In genomic region chr2:25982968-25983280, GRCh38 we compare ENCODE assay signal across 8 cellular contexts. TPM values are rescaled to one million over a fixed set of nuclear protein-coding genes. Genes with fewer than 3 reads are reported as not detected.
DNase-seq lines count a peak whose midpoint lies in the region; ATAC-seq and TF ChIP-seq lines count a peak whose summit lies in the region.

No MANE protein-coding gene starts in this region.

- no peaks in the 10 kb centered on the region; the same call in 1 of the 2 replicates for H3K79me2 ChIP-seq in H9 (ENCODE audit: insufficient read depth, low read length)

- H2AFZ ChIP-seq in H9 (ENCODE audit: low read length), result no peak overlapping the region

- H3K4me3 ChIP-seq in right cardiac atrium (ENCODE audit: low read length) (peak overlapping the region; percentile 75), skeletal muscle satellite cell (ENCODE audit: low read length) (peak overlapping the region; percentile 90)

- POLR2A ChIA-PET in activated B cell treated with CpG ODN at 0.5 μM for 24 hours (lab: Charles Lee), result interaction anchor here (0.6 kb wide), 1 partner anchor 11 kb away, joined by 3 read pairs; no protein-coding TSS in a partner anchor

- CTCF ChIA-PET in activated B cell treated with CpG ODN at 0.5 μM for 24 hours (lab: Charles Lee), result no interaction called here

- peaks cover 36 to 42% of the 10 kb centered on the region in 2 experiments for H3K4me1 Mint-ChIP-seq in H9
- H3K4me1 Mint-ChIP-seq in activated B cell treated with CpG ODN at 0.5 μM for 24 hours, result no peaks in the 10 kb centered on the region

- H3K4me2 ChIP-seq in H9 (ENCODE audit: insufficient read depth, insufficient read length, low read length) (peak overlapping the region; percentile 55), skeletal muscle satellite cell (ENCODE audit: low read length) (peak overlapping the region; percentile 88)

- peaks cover 4% of the 10 kb centered on the region for H3K36me3 ChIP-seq in skeletal muscle satellite cell (ENCODE audit: insufficient read depth, low read length)

- H3K4me3 Mint-ChIP-seq in H9, result peak overlapping the region; percentile 74 to 81
- peak overlapping the region; percentile 82 for H3K4me3 Mint-ChIP-seq in activated B cell treated with CpG ODN at 0.5 μM for 24 hours

- H3K27me3 Mint-ChIP-seq in H9 (ENCODE audit: low read depth) (no peaks in the 10 kb centered on the region), activated B cell treated with CpG ODN at 0.5 μM for 24 hours (no peaks in the 10 kb centered on the region)

- H2BK120ac ChIP-seq in H9 (ENCODE audit: low read depth, low read length, poor library complexity, severe bottlenecking), result no peak overlapping the region

- H3K36me3 Mint-ChIP-seq in H9 (ENCODE audit: insufficient read depth in 1 of 3, low read depth in 3 of 3), result peaks cover 14 to 32% (median 28%) of the 10 kb centered on the region in 3 experiments
- no peaks in the 10 kb centered on the region for H3K36me3 Mint-ChIP-seq in activated B cell treated with CpG ODN at 0.5 μM for 24 hours (ENCODE audit: low read depth)

- no peak overlapping the region for H2AK5ac ChIP-seq in H9 (ENCODE audit: insufficient read length, low read length)

- peak overlapping the region; percentile 56 for H3K18ac ChIP-seq in H9 (ENCODE audit: insufficient read length, low read depth, low read length)

- no CpG with 5 or more reads among the region's 15 CpGs for WGBS in H9 (ENCODE audit: extremely low coverage, insufficient read length, low lambda C conversion rate)
- 47% methylated on average over 15 of the region's 15 CpGs for WGBS in right cardiac atrium

- H3K4me1 ChIP-seq in H9 (ENCODE audit: insufficient read depth, low read length) (peaks cover under 1% of the 10 kb centered on the region; the same call in 1 of the 2 replicates), right cardiac atrium (ENCODE audit: control insufficient read depth, insufficient read depth, low read length) (no peaks in the 10 kb centered on the region), skeletal muscle satellite cell (ENCODE audit: control insufficient read depth, insufficient read depth, low read length) (peaks cover 38% of the 10 kb centered on the region)

- H3K9me3 Mint-ChIP-seq in H9, result no peaks in the 10 kb centered on the region; a peak in 2 of 5 replicates
- H3K9me3 Mint-ChIP-seq in activated B cell treated with CpG ODN at 0.5 μM for 24 hours, result no peaks in the 10 kb centered on the region

- no peaks in the 10 kb centered on the region for H3K27me3 ChIP-seq in H9 (ENCODE audit: insufficient read depth, low read length)
- no peaks in the 10 kb centered on the region for H3K27me3 ChIP-seq in right cardiac atrium (ENCODE audit: control insufficient read depth, insufficient read depth)
- no peaks in the 10 kb centered on the region for H3K27me3 ChIP-seq in skeletal muscle satellite cell (ENCODE audit: control insufficient read depth, insufficient read depth, low read length)

- H2BK15ac ChIP-seq in H9 (ENCODE audit: low read depth, low read length), result no peak overlapping the region

- DNase-seq in H9 (no peak), activated B cell treated with CpG ODN at 0.5 μM for 24 hours (no peak), right cardiac atrium (no peak), kidney glomerular epithelial cell (lab: John Stamatoyannopoulos, UW) (no peak), NCI-H345 (lab: John Stamatoyannopoulos, UW) (no peak)

- H3K9ac ChIP-seq in H9 (ENCODE audit: extremely low read depth, insufficient read length, low read length), result no peak overlapping the region
- H3K9ac ChIP-seq in skeletal muscle satellite cell (ENCODE audit: low read depth, low read length), result no peak overlapping the region

- H3K4ac ChIP-seq in H9 (ENCODE audit: low read depth, low read length), result no peak overlapping the region

- no peak overlapping the region for H4K5ac ChIP-seq in H9 (ENCODE audit: insufficient read length, low read depth, low read length)

- no peak overlapping the region for H3K56ac ChIP-seq in H9 (ENCODE audit: insufficient read length, low read depth, low read length)

- H4K91ac ChIP-seq in H9 (ENCODE audit: insufficient read length, low read depth, low read length), result no peak overlapping the region

- peak overlapping the region; percentile 64; the same call in 1 of the 2 replicates for H3K14ac ChIP-seq in H9 (ENCODE audit: insufficient read depth, low read length)

- no peaks in the 10 kb centered on the region for H4K20me1 ChIP-seq in H9 (ENCODE audit: control insufficient read depth, insufficient read depth, insufficient read length)

- H3T11ph ChIP-seq in H9 (ENCODE audit: low read length), result no peak overlapping the region

- no peak for TF ChIP-seq CTCF in H9 (conservative IDR thresholded peaks at IDR 0.05)
- TF ChIP-seq CTCF in activated B cell treated with CpG ODN at 0.5 μM for 24 hours (IDR thresholded peaks at IDR 0.05), result no peak

- ATAC-seq in activated B cell treated with CpG ODN at 0.5 μM for 24 hours (ENCODE audit: low read depth), result no peak
- no peak for ATAC-seq in right cardiac atrium
- ATAC-seq in GM18870 (IDR thresholded peaks at IDR 0.05; ENCODE audit: unreplicated experiment), result no peak
- ATAC-seq in GM21723 (IDR thresholded peaks at IDR 0.05; ENCODE audit: unreplicated experiment), result no peak

- no peak overlapping the region for H4K8ac ChIP-seq in H9 (replicated peaks; ENCODE audit: insufficient read length, low read depth, low read length)

- intact Hi-C loops in activated B cell treated with CpG ODN at 0.5 μM for 24 hours (cut with micrococcal nuclease), result loop anchor here (1.0 to 5.0 kb wide), 4 partner anchors 50 to 364 kb away; partner anchors contain the start of genes ADGRF3, DTNB and SELENOI
- intact Hi-C loops in right cardiac atrium (cut with DNase I), result no loop called here

- H3K27ac Mint-ChIP-seq in H9 (peak overlapping the region; percentile 47 to 90 (median 79); a peak in 6 of 7 replicates), activated B cell treated with CpG ODN at 0.5 μM for 24 hours (peak overlapping the region; percentile 18)

- H3K9me3 ChIP-seq in H9 (ENCODE audit: control insufficient read depth, low read depth, low read length) (no peaks in the 10 kb centered on the region), right cardiac atrium (ENCODE audit: control insufficient read depth, low read length) (no peaks in the 10 kb centered on the region), skeletal muscle satellite cell (replicated peaks; ENCODE audit: low read length) (no peaks in the 10 kb centered on the region)

- H3K23me2 ChIP-seq in H9 (ENCODE audit: insufficient read length, low read depth, low read length, poor library complexity, severe bottlenecking), result peaks cover 15% of the 10 kb centered on the region

- H2BK12ac ChIP-seq in H9 (ENCODE audit: insufficient read length, low read depth, low read length), result no peak overlapping the region

- peaks cover 7% of the 10 kb centered on the region for H3K79me1 ChIP-seq in H9 (ENCODE audit: insufficient read depth, low read depth, low read length, poor library complexity, severe bottlenecking)

- no peak overlapping the region for H2BK20ac ChIP-seq in H9 (ENCODE audit: low read depth, low read length, poor library complexity, severe bottlenecking)

- no peak overlapping the region for H3K27ac ChIP-seq in H9 (ENCODE audit: insufficient read length, low read depth, low read length)
- peak overlapping the region; percentile 5 for H3K27ac ChIP-seq in right cardiac atrium (ENCODE audit: low read length)

- no peak overlapping the region for H3K23ac ChIP-seq in H9 (ENCODE audit: insufficient read length, low read depth, low read length)

- no peak overlapping the region for H2BK5ac ChIP-seq in H9 (ENCODE audit: insufficient read length, low read length)

RNA-seq across cellular contexts. Expression of gene KIF3C, which starts 0.6 kb away (rescaled TPM):
- total RNA-seq in H9 (2021) (35.2 and 41.4 TPM in 2 replicates), activated B cell treated with CpG ODN at 0.5 μM for 24 hours (1.5 and 1.8 TPM in 2 replicates), right cardiac atrium (1 to 10 TPM; 4.0 to 6.7 (median 4.9) TPM)
- 3.1 TPM for polyA plus RNA-seq in right cardiac atrium
- 6.8 and 8.7 TPM in 2 replicates for total RNA-seq in skeletal muscle satellite cell (2012; rRNA removed)

RNA-seq across cellular contexts. Expression of gene RAB10, which starts 51.0 kb away (rescaled TPM):
- 124 and 130 TPM in 2 replicates for total RNA-seq in H9 (2021)
- total RNA-seq in activated B cell treated with CpG ODN at 0.5 μM for 24 hours, result 79.3 and 94.6 TPM in 2 replicates
- total RNA-seq in right cardiac atrium, result 100 to 1,000 TPM in 1 of 4 donors, 10 to 100 TPM in 3; 90.1 to 103 (median 97.4) TPM
- 53.0 TPM for polyA plus RNA-seq in right cardiac atrium
- total RNA-seq in skeletal muscle satellite cell (2012; rRNA removed), result 144 and 152 TPM in 2 replicates
